1 cellular context compared by ENCODE assay signal in genomic region chr6:169723200-169723909, GRCh38.
TF ChIP-seq lines count a peak whose summit lies in the region.

No MANE protein-coding gene starts in this region.

TF ChIP-seq in K562, 482 proteins besides CTCF, POLR2A, EP300 and RAD21 (continued from another document and continues in another):
- no peak for TF ChIP-seq MBD1 (CRISPR knock-in tag; IDR thresholded peaks at IDR 0.05)
- TF ChIP-seq ELF1 (tag; IDR thresholded peaks at IDR 0.05), result no peak
- no peak for TF ChIP-seq HEY1 (CRISPR knock-in tag; IDR thresholded peaks at IDR 0.05; ENCODE audit: borderline replicate concordance)
- TF ChIP-seq ZBTB8A (IDR thresholded peaks at IDR 0.05; ENCODE audit: partially characterized antibody), result no peak
- TF ChIP-seq FIP1L1 (IDR thresholded peaks at IDR 0.05; ENCODE audit: low read depth, low read length, poor library complexity, severe bottlenecking), result no peak
- no peak for TF ChIP-seq TFAM (CRISPR knock-in tag; conservative IDR thresholded peaks at IDR 0.05)
- TF ChIP-seq TEAD1 (CRISPR knock-in tag; IDR thresholded peaks at IDR 0.05), result peak in 1 of 2 experiments; percentile 60; a peak in 1 of 4 replicates
- no peak for TF ChIP-seq ELK1 (CRISPR knock-in tag; IDR thresholded peaks at IDR 0.05)
- TF ChIP-seq CLOCK (CRISPR knock-in tag; IDR thresholded peaks at IDR 0.05; ENCODE audit: borderline replicate concordance), result no peak
- TF ChIP-seq HES1 (IDR thresholded peaks at IDR 0.05; ENCODE audit: low read depth), result no peak
- no peak; the same call in none of the 2 replicates for TF ChIP-seq FOXP1 (CRISPR knock-in tag; IDR thresholded peaks at IDR 0.05)
- TF ChIP-seq ZNF764 (CRISPR knock-in tag; IDR thresholded peaks at IDR 0.05; ENCODE audit: low read depth), result no peak
- TF ChIP-seq E2F1 (CRISPR knock-in tag; IDR thresholded peaks at IDR 0.05), result no peak
- no peak for TF ChIP-seq ZNF274 (IDR thresholded peaks at IDR 0.05; ENCODE audit: borderline replicate concordance, low read depth, low read length)
- peak; percentile 45; the same call in 1 of the 2 replicates for TF ChIP-seq MYC (IDR thresholded peaks at IDR 0.05; ENCODE audit: low read depth, low read length)
- TF ChIP-seq MYC (CRISPR knock-in tag; IDR thresholded peaks at IDR 0.05; ENCODE audit: borderline replicate concordance, low read depth), result no peak
- no peak for TF ChIP-seq GABPB2 (CRISPR knock-in tag; conservative IDR thresholded peaks at IDR 0.05)
- TF ChIP-seq ZNF696 (CRISPR knock-in tag; conservative IDR thresholded peaks at IDR 0.05), result no peak
- peak in 1 of 2 experiments; percentile 82; a peak in 2 of 4 replicates for TF ChIP-seq ZNF639 (CRISPR knock-in tag; conservative IDR thresholded peaks at IDR 0.05 in 1 of 2, IDR thresholded peaks at IDR 0.05 in 1 of 2)
- no peak for TF ChIP-seq ZNF263 (CRISPR knock-in tag; IDR thresholded peaks at IDR 0.05; ENCODE audit: borderline replicate concordance)
- TF ChIP-seq ZBTB34 (CRISPR knock-in tag; IDR thresholded peaks at IDR 0.05), result no peak
- TF ChIP-seq CREB3L1 (IDR thresholded peaks at IDR 0.05; ENCODE audit: borderline replicate concordance, low read depth), result no peak
- TF ChIP-seq HDAC3 (IDR thresholded peaks at IDR 0.05; ENCODE audit: borderline replicate concordance, partially characterized antibody), result no peak
- no peak for TF ChIP-seq TFE3 (CRISPR knock-in tag; IDR thresholded peaks at IDR 0.05)
- no peak for TF ChIP-seq POLR2B (IDR thresholded peaks at IDR 0.05; ENCODE audit: low read depth, partially characterized antibody)
- no peak for TF ChIP-seq CREB5 (CRISPR knock-in tag; IDR thresholded peaks at IDR 0.05)
- TF ChIP-seq CEBPZ (IDR thresholded peaks at IDR 0.05; ENCODE audit: borderline replicate concordance, low read depth, low read length), result no peak
- no peak; the same call in 1 of the 2 replicates for TF ChIP-seq ZEB2 (IDR thresholded peaks at IDR 0.05)
- no peak for TF ChIP-seq WHSC1 (IDR thresholded peaks at IDR 0.05; ENCODE audit: low read length)
- no peak for TF ChIP-seq GABPA (tag; conservative IDR thresholded peaks at IDR 0.05; ENCODE audit: low read depth)
- TF ChIP-seq ZNF23 (CRISPR knock-in tag; IDR thresholded peaks at IDR 0.05), result no peak
- peak; percentile 42 for TF ChIP-seq SIN3B (IDR thresholded peaks at IDR 0.05; ENCODE audit: low read depth)
- no peak for TF ChIP-seq TAF7 (tag; IDR thresholded peaks at IDR 0.05)
- TF ChIP-seq ELF2 (CRISPR knock-in tag; IDR thresholded peaks at IDR 0.05), result no peak
- TF ChIP-seq PRPF4 (IDR thresholded peaks at IDR 0.05; ENCODE audit: insufficient read depth, low read depth, low read length, poor library complexity, severe bottlenecking), result no peak
- no peak for TF ChIP-seq ZNF224 (CRISPR knock-in tag; IDR thresholded peaks at IDR 0.05)
- 0 out of 4 replicates have a peak, but pooled peaks of 1 of the 2 experiments have one; percentile 18 for TF ChIP-seq FOXK2 (conservative IDR thresholded peaks at IDR 0.05 in 1 of 2, IDR thresholded peaks at IDR 0.05 in 1 of 2; ENCODE audit: low read depth in 2 of 2)
- peak; percentile 57 for TF ChIP-seq NCOA6 (IDR thresholded peaks at IDR 0.05)
- no peak for TF ChIP-seq XRCC3 (IDR thresholded peaks at IDR 0.05)
- TF ChIP-seq ERF (CRISPR knock-in tag; IDR thresholded peaks at IDR 0.05), result 0 out of 2 replicates have a peak, but pooled peaks have one; percentile 39
- TF ChIP-seq FUS (optimal IDR thresholded peaks at IDR 0.05; ENCODE audit: low read depth, low read length), result no peak
- TF ChIP-seq TBL1XR1 (IDR thresholded peaks at IDR 0.05; ENCODE audit: low read length in 2 of 2), result 0 out of 4 replicates have a peak, but pooled peaks of 1 of the 2 experiments have one; percentile 3
- TF ChIP-seq RBM22 (IDR thresholded peaks at IDR 0.05; ENCODE audit: low read depth, low read length, poor library complexity, severe bottlenecking), result peak; percentile 12
- no peak for TF ChIP-seq KLF13 (tag; IDR thresholded peaks at IDR 0.05; ENCODE audit: borderline replicate concordance, low read depth)
- no peak for TF ChIP-seq ILF3 (IDR thresholded peaks at IDR 0.05; ENCODE audit: borderline replicate concordance)
- TF ChIP-seq THRAP3 (IDR thresholded peaks at IDR 0.05; ENCODE audit: borderline replicate concordance), result no peak
- TF ChIP-seq ZNF354B (CRISPR knock-in tag; IDR thresholded peaks at IDR 0.05), result no peak
- TF ChIP-seq CCAR2 (IDR thresholded peaks at IDR 0.05; ENCODE audit: low read depth, low read length), result no peak
